10 cellular contexts compared by ENCODE assay signal in the genomic region with DNA sequence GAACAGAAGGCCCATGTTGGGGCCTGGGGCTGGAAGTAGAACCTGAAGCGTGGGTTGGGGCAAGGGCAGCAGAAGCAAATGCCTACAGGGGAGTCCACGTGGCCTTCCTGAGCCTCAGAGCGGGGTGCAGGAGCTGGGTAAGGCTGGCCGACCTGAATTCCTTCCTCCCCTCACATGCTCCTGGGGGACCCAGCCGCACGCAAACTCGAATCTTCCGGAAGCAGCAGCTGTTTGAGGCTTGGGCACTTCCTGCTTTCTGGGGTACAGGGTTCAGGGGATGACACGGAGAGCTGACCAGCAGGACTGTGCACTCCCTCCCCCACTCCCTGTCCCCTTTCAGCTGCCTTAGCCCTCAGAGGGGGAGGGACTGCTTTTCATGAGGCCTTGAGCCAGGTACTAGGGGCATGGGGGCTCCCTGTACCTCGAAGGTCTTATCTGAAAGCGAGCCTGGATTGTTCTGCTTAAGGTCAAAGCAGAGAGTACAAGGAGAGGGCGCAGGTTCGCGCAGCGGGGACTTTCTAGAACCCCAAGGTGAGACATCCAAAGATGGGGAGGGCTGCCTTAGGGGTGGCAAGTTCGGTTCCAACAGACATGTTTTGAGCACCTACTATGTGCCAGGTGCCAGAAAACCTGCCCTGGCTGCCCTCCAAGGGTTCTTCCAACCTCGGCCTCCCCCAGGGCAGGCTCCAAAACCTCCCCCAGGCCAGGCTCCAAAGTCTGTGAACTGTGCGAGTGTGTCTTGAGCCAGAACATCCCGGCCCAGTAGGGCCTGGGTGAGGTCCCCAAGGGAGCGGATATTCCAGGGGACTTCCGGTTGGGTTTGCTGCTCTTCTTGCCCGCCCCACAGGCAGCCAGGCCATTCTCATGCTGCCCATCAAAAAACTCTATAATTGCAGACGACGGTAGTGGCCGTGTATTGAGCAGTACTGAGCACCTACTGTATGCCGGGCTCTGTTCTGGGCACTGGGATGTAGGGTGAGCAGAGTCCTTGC. TPM values are rescaled to one million over a fixed set of nuclear protein-coding genes. Genes with fewer than 3 reads are reported as not detected.
DNase-seq lines count a peak whose midpoint lies in the region; ATAC-seq and TF ChIP-seq lines count a peak whose summit lies in the region.
"Had no signal": no experiment of that assay in that cellular context is flagged by ENCODE, and none has a peak within 500 bp of the region (broad histone marks: within the 10 kb centered on the region; RNA-seq: fewer than 3 reads in every experiment).

No MANE protein-coding gene starts in this region.

- intact Hi-C loops in OCI-LY7 (cut with micrococcal nuclease; ENCODE audit: unreplicated experiment) (loop anchor here (5.0 kb wide), 1 partner anchor 155 kb away; the partner anchor contains the start of genes MPST and TST), heart left ventricle (cut with DNase I) (loop anchor here in 1 of 10 donors (5.0 kb wide), 1 partner anchor 110 kb away; no protein-coding TSS in a partner anchor)

- DNase-seq in OCI-LY7 (ENCODE audit: low spot score) = peak; percentile 66
- DNase-seq in heart left ventricle = peak; percentile 41 to 77 (median 44)
- no peak for DNase-seq in DMS53 (lab: John Stamatoyannopoulos, UW)
- DNase-seq in NCI-H524 (lab: John Stamatoyannopoulos, UW) = no peak
- DNase-seq: NCI-H1436 had no signal

- peak overlapping the region; percentile 88 for H3K4me2 ChIP-seq in OCI-LY7 (ENCODE audit: low read length)

- POLR2A ChIA-PET in OCI-LY7 (lab: Charles Lee) = interaction anchor here (0.6 to 1.8 kb wide), 2 partner anchors 87 to 311 kb away, joined by 3 to 8 read pairs; partner anchors contain the start of gene IFT27

- peaks cover 90% of the 10 kb centered on the region for H3K4me1 Mint-ChIP-seq in stimulated activated memory B cell treated with anti-CD40 and anti-IgM and Interleukin-4, amounts not matched to agents 10 μg/mL and 1 μg/mL and 100 μg/mL, for 72 hours

- peak overlapping the region; percentile 23; the same call in 1 of the 2 replicates for H2AFZ ChIP-seq in OCI-LY7 (ENCODE audit: low read length)

- 72 to 80% (median 73%) methylated on average over 18 to 26 of the region's 26 CpGs for WGBS in heart left ventricle, 4 donors

- peaks cover 37% of the 10 kb centered on the region for H3K36me3 ChIP-seq in OCI-LY7 (ENCODE audit: insufficient read depth, low read length)
- peaks cover 0 to 16% (median 0%) of the 10 kb centered on the region in 9 donors for H3K36me3 ChIP-seq in heart left ventricle

- peak overlapping the region; percentile 76 for H3K4me3 Mint-ChIP-seq in stimulated activated memory B cell treated with anti-CD40 and anti-IgM and Interleukin-4, amounts not matched to agents 10 μg/mL and 1 μg/mL and 100 μg/mL, for 72 hours

- H3K27me3 ChIP-seq in heart left ventricle = peaks cover 0 to 10% (median 0%) of the 10 kb centered on the region in 9 donors

- H3K79me2 ChIP-seq in OCI-LY7 (ENCODE audit: insufficient read depth, low read depth, low read length) = peaks cover 19% of the 10 kb centered on the region; the same call in 1 of the 2 replicates

- H3K9me3 ChIP-seq in OCI-LY7 (ENCODE audit: low read length) (no peaks in the 10 kb centered on the region), heart left ventricle (no peaks in the 10 kb centered on the region)

- H4K20me1 ChIP-seq in OCI-LY7 (ENCODE audit: insufficient read depth, low read length) = no peaks in the 10 kb centered on the region

- peak overlapping the region; percentile 100 for H3K27ac Mint-ChIP-seq in stimulated activated memory B cell treated with anti-CD40 and anti-IgM and Interleukin-4, amounts not matched to agents 10 μg/mL and 1 μg/mL and 100 μg/mL, for 72 hours

- peaks cover 46% of the 10 kb centered on the region for H3K36me3 Mint-ChIP-seq in stimulated activated memory B cell treated with anti-CD40 and anti-IgM and Interleukin-4, amounts not matched to agents 10 μg/mL and 1 μg/mL and 100 μg/mL, for 72 hours

- H3K4me1 ChIP-seq in OCI-LY7 (ENCODE audit: insufficient read depth, low read length, poor library complexity, severe bottlenecking) (peaks cover 58% of the 10 kb centered on the region), heart left ventricle (peaks cover 0 to 55% (median 0%) of the 10 kb centered on the region in 12 donors)

- H3K4me3 ChIP-seq in OCI-LY7 (ENCODE audit: low read depth, low read length, poor library complexity, severe bottlenecking) (peak overlapping the region; percentile 73), heart left ventricle (peak overlapping the region in 6 of 12 donors; percentile 2 to 63 (median 35))

- CTCF ChIA-PET in OCI-LY7 (lab: Charles Lee; ENCODE audit: unreplicated experiment) = no interaction called here

- TF ChIP-seq CTCF in OCI-LY7 (conservative IDR thresholded peaks at IDR 0.05; ENCODE audit: low read length) (no peak), heart left ventricle (IDR thresholded peaks at IDR 0.05) (no peak)

- TF ChIP-seq POLR2A in GM19099 (IDR thresholded peaks at IDR 0.05; ENCODE audit: extremely low read depth, insufficient read length, low read depth) (peak; percentile 60), heart left ventricle (IDR thresholded peaks at IDR 0.05) (no peak)

- H3K27ac ChIP-seq in OCI-LY7 (ENCODE audit: low read depth, low read length, poor library complexity, severe bottlenecking) (peak overlapping the region; percentile 91), heart left ventricle (peak overlapping the region in 5 of 12 donors; percentile 22 to 95 (median 62))

- H3K9me2 ChIP-seq in OCI-LY7 (ENCODE audit: insufficient read depth, low read length) = no peaks in the 10 kb centered on the region

- ATAC-seq in heart left ventricle = peak in 3 of 4 donors; percentile 40 to 74 (median 56)
- ATAC-seq in stimulated activated memory B cell treated with anti-CD40 and anti-IgM and Interleukin-4, amounts not matched to agents 10 μg/mL and 1 μg/mL and 100 μg/mL, for 72 hours = peak; percentile 67
- ATAC-seq in HG03135 (IDR thresholded peaks at IDR 0.05; ENCODE audit: unreplicated experiment) = no peak

- peaks cover 5% of the 10 kb centered on the region for H3K9me3 Mint-ChIP-seq in stimulated activated memory B cell treated with anti-CD40 and anti-IgM and Interleukin-4, amounts not matched to agents 10 μg/mL and 1 μg/mL and 100 μg/mL, for 72 hours

- no peaks in the 10 kb centered on the region for H3K27me3 Mint-ChIP-seq in stimulated activated memory B cell treated with anti-CD40 and anti-IgM and Interleukin-4, amounts not matched to agents 10 μg/mL and 1 μg/mL and 100 μg/mL, for 72 hours

- no TSS peak for BruUV-seq in OCI-LY7 (replicated peaks; lab: Mats Ljungman, UMichigan)

RNA-seq across cellular contexts. Expression of gene NCF4, which starts 1.7 kb away (rescaled TPM):
- total RNA-seq in OCI-LY7 (2014; rRNA removed; shearing (Covaris generic)) = 63.6 and 68.0 TPM in 2 replicates
- total RNA-seq in OCI-LY7 (2022) = 97.4 and 121 TPM in 2 replicates
- total RNA-seq in heart left ventricle = 10 to 100 TPM in 2 of 9 donors, 1 to 10 TPM in 7; 1.9 to 33.3 (median 4.5) TPM
- 1 to 10 TPM; 3.4 to 5.9 TPM for polyA plus RNA-seq in heart left ventricle
- total RNA-seq: astrocyte, fibroblast of villous mesenchyme had no signal

RNA-seq across cellular contexts. Expression of gene PVALB, which starts 45.7 kb away (rescaled TPM):
- not detected in 2 replicates for total RNA-seq in OCI-LY7 (2014; rRNA removed; shearing (Covaris generic))
- total RNA-seq in OCI-LY7 (2022) (not detected in 2 replicates), heart left ventricle (not detected)
- polyA plus RNA-seq in heart left ventricle = not detected
- total RNA-seq: astrocyte, fibroblast of villous mesenchyme had no signal

RNA-seq across cellular contexts. Expression of gene CSF2RB, which starts 50.9 kb away (rescaled TPM):
- total RNA-seq in OCI-LY7 (2014; rRNA removed; shearing (Covaris generic)) = 6.2 and 7.6 TPM in 2 replicates
- total RNA-seq in OCI-LY7 (2022) (21.6 and 23.4 TPM in 2 replicates), heart left ventricle (10 to 100 TPM in 1 of 9 donors, 1 to 10 TPM in 8; 1.5 to 39.4 (median 2.3) TPM)
- polyA plus RNA-seq in heart left ventricle = 1 to 10 TPM in 1 of 2 donors, under 1 TPM in 1; 0.69 to 1.4 TPM

Comparison
In these comparisons a context has a peak if more than half of its experiments do, and no peak if none do; other contexts are left out.
1. DNase-seq: peak in OCI-LY7 (single experiment) and heart left ventricle (5 of 5); none in DMS53 (single experiment) and NCI-H524 (0 of 2).